Comparison of ENCODE assay signal across 15 cellular contexts in the genomic region with DNA sequence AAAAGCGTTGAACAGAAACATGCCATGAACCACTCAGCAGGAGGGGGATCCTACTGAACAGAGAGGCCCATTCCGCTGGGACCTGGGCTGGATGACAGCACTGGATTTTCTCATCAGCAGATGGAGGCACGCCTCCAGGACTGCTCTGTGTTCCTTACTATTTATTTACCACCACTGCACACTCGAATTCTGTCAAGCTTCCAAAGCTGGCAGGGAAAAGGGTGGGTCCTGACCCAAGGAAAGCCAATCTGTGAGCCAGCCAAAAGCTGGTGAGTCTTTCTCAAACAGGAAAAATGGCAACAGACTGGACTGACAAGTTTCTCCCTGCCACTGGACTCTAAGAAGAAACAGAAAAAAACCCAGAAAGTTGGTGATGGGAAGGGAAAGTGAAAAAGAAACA. TPM values are rescaled to one million over a fixed set of nuclear protein-coding genes. Genes with fewer than 3 reads are reported as not detected.
DNase-seq lines count a peak whose midpoint lies in the region; ATAC-seq, FAIRE-seq and TF ChIP-seq lines count a peak whose summit lies in the region.
"Had no signal": no experiment of that assay in that cellular context is flagged by ENCODE, and none has a peak within 500 bp of the region (broad histone marks: within the 10 kb centered on the region; RNA-seq: fewer than 3 reads in every experiment).

No MANE protein-coding gene starts in this region.

- CTCF ChIA-PET in CD4-positive, alpha-beta T cell (lab: Charles Lee), result interaction anchor here (0.6 to 1.4 kb wide), 3 partner anchors 10 to 17 kb away, joined by 3 to 4 read pairs (median 4); no protein-coding TSS in a partner anchor

- DNase-seq in CD4-positive, alpha-beta T cell, result no peak
- DNase-seq in GM19239 (ENCODE audit: insufficient read length, low spot score) (no peak), mucosa of gallbladder (ENCODE audit: low spot score) (peak; percentile 74), NCI-H345 treated with DMSO at 0.1 percent for 48 hours (lab: John Stamatoyannopoulos, UW; ENCODE audit: unreplicated experiment) (no peak), NCI-H345 (lab: John Stamatoyannopoulos, UW) (no peak)
- no peak for DNase-seq in activated naive CD8-positive, alpha-beta T cell treated with anti-CD3 and anti-CD28 coated beads, Interleukin-2, amount 50 U/mL, for 24 hours
- DNase-seq: islet precursor cell, NCI-H1417, NCI-H82, testis had no signal

- H3K36me3 Mint-ChIP-seq in CD4-positive, alpha-beta T cell (ENCODE audit: low read depth), result peaks cover 90% of the 10 kb centered on the region
- peaks cover 65% of the 10 kb centered on the region for H3K36me3 Mint-ChIP-seq in activated naive CD8-positive, alpha-beta T cell treated with anti-CD3 and anti-CD28 coated beads, Interleukin-2, amount 50 U/mL, for 24 hours (ENCODE audit: low read depth)

- no peak for TF ChIP-seq CTCF in CD4-positive, alpha-beta T cell (IDR thresholded peaks at IDR 0.05)

- H3K27ac Mint-ChIP-seq in CD4-positive, alpha-beta T cell, result peak overlapping the region; percentile 74
- peak overlapping the region; percentile 47 for H3K27ac Mint-ChIP-seq in activated naive CD8-positive, alpha-beta T cell treated with anti-CD3 and anti-CD28 coated beads, Interleukin-2, amount 50 U/mL, for 24 hours

- no peaks in the 10 kb centered on the region for H3K9me3 Mint-ChIP-seq in CD4-positive, alpha-beta T cell
- H3K9me3 Mint-ChIP-seq in activated naive CD8-positive, alpha-beta T cell treated with anti-CD3 and anti-CD28 coated beads, Interleukin-2, amount 50 U/mL, for 24 hours, result no peaks in the 10 kb centered on the region

- intact Hi-C loops in CD4-positive, alpha-beta T cell (cut with DNase I, micrococcal nuclease), result loop anchor here (5.0 to 10.0 kb wide), 2 partner anchors 34 to 352 kb away; no protein-coding TSS in a partner anchor

- H3K27me3 ChIP-seq in CD4-positive, alpha-beta T cell (ENCODE audit: control insufficient read depth, insufficient read depth, low read length), result no peaks in the 10 kb centered on the region
- H3K27me3 ChIP-seq: testis had no signal

- H3K27me3 Mint-ChIP-seq in CD4-positive, alpha-beta T cell, result no peaks in the 10 kb centered on the region
- H3K27me3 Mint-ChIP-seq in activated naive CD8-positive, alpha-beta T cell treated with anti-CD3 and anti-CD28 coated beads, Interleukin-2, amount 50 U/mL, for 24 hours, result no peaks in the 10 kb centered on the region

- ATAC-seq in CD4-positive, alpha-beta T cell (ENCODE audit: poor library complexity), result no peak
- ATAC-seq in activated naive CD8-positive, alpha-beta T cell treated with anti-CD3 and anti-CD28 coated beads, Interleukin-2, amount 50 U/mL, for 24 hours, result no peak
- ATAC-seq in GM18870 (IDR thresholded peaks at IDR 0.05; ENCODE audit: unreplicated experiment), result no peak
- no peak for ATAC-seq in GM19455 (IDR thresholded peaks at IDR 0.05; ENCODE audit: unreplicated experiment)
- ATAC-seq: SK-N-SH treated with all-trans-retinoic acid at 6 μM for 48 hours had no signal

- H3K9me3 ChIP-seq in CD4-positive, alpha-beta T cell (ENCODE audit: control insufficient read depth, low read length), result no peaks in the 10 kb centered on the region
- H3K9me3 ChIP-seq: testis had no signal

- peaks cover 63% of the 10 kb centered on the region for H3K4me1 Mint-ChIP-seq in CD4-positive, alpha-beta T cell (ENCODE audit: low read depth)
- peaks cover 45% of the 10 kb centered on the region for H3K4me1 Mint-ChIP-seq in activated naive CD8-positive, alpha-beta T cell treated with anti-CD3 and anti-CD28 coated beads, Interleukin-2, amount 50 U/mL, for 24 hours

- no peak overlapping the region for H3K27ac ChIP-seq in CD4-positive, alpha-beta T cell (ENCODE audit: low read depth, low read length)
- H3K27ac ChIP-seq: coronary artery, testis had no signal

- POLR2A ChIA-PET in CD4-positive, alpha-beta T cell (lab: Charles Lee), result interaction anchor here (0.7 to 1.1 kb wide), 3 partner anchors 10 to 72 kb away, joined by 3 read pairs; no protein-coding TSS in a partner anchor

- FAIRE-seq in GM19239 (lab: Jason Lieb, UNC), result peak; percentile 85
- FAIRE-seq: H1 had no signal

- no peak overlapping the region for H3K4me3 Mint-ChIP-seq in CD4-positive, alpha-beta T cell
- no peak overlapping the region for H3K4me3 Mint-ChIP-seq in activated naive CD8-positive, alpha-beta T cell treated with anti-CD3 and anti-CD28 coated beads, Interleukin-2, amount 50 U/mL, for 24 hours

RNA-seq across cellular contexts. Expression of a gene that starts 37.8 kb away (rescaled TPM):
- total RNA-seq in CD4-positive, alpha-beta T cell, result 100 to 1,000 TPM; 166 to 170 TPM
- total RNA-seq in mucosa of gallbladder, result 96.4 TPM
